ENCODE assay signal across 22 cellular contexts in genomic region chr1:203354246-203354645, GRCh38. TPM values are rescaled to one million over a fixed set of nuclear protein-coding genes. Genes with fewer than 3 reads are reported as not detected.
DNase-seq lines count a peak whose midpoint lies in the region; ATAC-seq and TF ChIP-seq lines count a peak whose summit lies in the region.
"Had no signal": no experiment of that assay in that cellular context is flagged by ENCODE, and none has a peak within 500 bp of the region (broad histone marks: within the 10 kb centered on the region; RNA-seq: fewer than 3 reads in every experiment).

No MANE protein-coding gene starts in this region.

- in situ Hi-C loops in astrocyte of the spinal cord (cut with HindIII; ENCODE audit: low sequenced_read_pairs) = no loop called here

- no peaks in the 10 kb centered on the region for H3K27me3 ChIP-seq in right cardiac atrium (ENCODE audit: control insufficient read depth, insufficient read depth)
- H3K27me3 ChIP-seq: tibial nerve had no signal

- no peaks in the 10 kb centered on the region for H3K9me3 ChIP-seq in right cardiac atrium (ENCODE audit: control insufficient read depth, low read length)
- H3K9me3 ChIP-seq: tibial nerve had no signal

- WGBS in right cardiac atrium = 60% methylated on average over 2 of the region's 2 CpGs

- no peak for DNase-seq in right cardiac atrium
- DNase-seq in cardiac septum (ENCODE audit: low spot score) = no peak
- DNase-seq in astrocyte of the spinal cord (ENCODE audit: low read depth, low spot score) = peak; percentile 31
- peak; percentile 21 to 51 for DNase-seq in foreskin fibroblast
- no peak for DNase-seq in activated CD4-positive, alpha-beta T cell treated with anti-CD3 and anti-CD28 coated beads for 1 hour
- DNase-seq in hippocampal formation (lab: John Stamatoyannopoulos, UW) = no peak
- DNase-seq: 8988T; activated CD4-positive, alpha-beta memory T cell treated with anti-CD3 and anti-CD28 coated beads, Interleukin-2, amount 10 ng/mL, durations not matched to agents 7 days and 5 days; activated T-cell treated with anti-CD3 and anti-CD28 coated beads, Interleukin-2, amount 50 U/mL, for 48 hours; caudate nucleus; CD4-positive, alpha-beta memory T cell; DMS79; mesendoderm; NCI-H187 treated with DMSO at 0.1 percent for 48 hours; NCI-H446; posterior cingulate gyrus; small intestine; T-cell had no signal

- peak overlapping the region; percentile 38 for H3K27ac ChIP-seq in right cardiac atrium (ENCODE audit: low read length)
- H3K27ac ChIP-seq: VCaP had no signal

- no peak overlapping the region for H3K4me3 ChIP-seq in right cardiac atrium (ENCODE audit: low read length)
- H3K4me3 ChIP-seq in astrocyte of the spinal cord (ENCODE audit: low read depth, low read length) = no peak overlapping the region
- H3K4me3 ChIP-seq in foreskin fibroblast (ENCODE audit: low read depth in 1 of 2, low read length in 2 of 2) = no peak overlapping the region
- H3K4me3 ChIP-seq: tibial nerve had no signal

- intact Hi-C loops in right cardiac atrium (cut with DNase I) (loop anchor here in 1 of 4 donors (5.0 kb wide), 1 partner anchor 123 kb away; the partner anchor contains the start of gene PRELP), cardiac septum (cut with DNase I) (no loop called here)

- peaks cover 9% of the 10 kb centered on the region for H3K4me1 ChIP-seq in right cardiac atrium (ENCODE audit: control insufficient read depth, insufficient read depth, low read length)

- ATAC-seq in right cardiac atrium (no peak), GM21528 (IDR thresholded peaks at IDR 0.05; ENCODE audit: low FRiP score, unreplicated experiment) (no peak), HG02981 (IDR thresholded peaks at IDR 0.05; ENCODE audit: unreplicated experiment) (no peak)
- ATAC-seq: T-cell had no signal

- TF ChIP-seq CTCF in astrocyte of the spinal cord (IDR thresholded peaks at IDR 0.05; ENCODE audit: low read depth, low read length) (no peak), foreskin fibroblast (IDR thresholded peaks at IDR 0.05; ENCODE audit: low read depth, low read length) (no peak)

RNA-seq across cellular contexts. Expression of gene FMOD, which starts 3.3 kb away (rescaled TPM):
- total RNA-seq in right cardiac atrium (10 to 100 TPM; 54.8 to 91.6 (median 63.5) TPM), cardiac septum (66.0 TPM)
- polyA plus RNA-seq in right cardiac atrium = 35.9 TPM
- total RNA-seq: CD4-positive, alpha-beta memory T cell had no signal
- polyA plus RNA-seq: CD4-positive, alpha-beta memory T cell had no signal

RNA-seq across cellular contexts. Expression of gene BTG2, which starts 48.9 kb away (rescaled TPM):
- 100 to 1,000 TPM in 2 of 4 donors, 10 to 100 TPM in 2; 68.1 to 361 (median 105) TPM for total RNA-seq in right cardiac atrium
- polyA plus RNA-seq in right cardiac atrium = 333 TPM
- 54.2 TPM for total RNA-seq in cardiac septum

Comparison
In these comparisons a context has a peak if more than half of its experiments do, and no peak if none do; other contexts are left out.
1. DNase-seq: peak in astrocyte of the spinal cord (single experiment) and foreskin fibroblast (2 of 2); none in right cardiac atrium (0 of 3), cardiac septum (single experiment), activated CD4-positive, alpha-beta T cell treated with anti-CD3 and anti-CD28 coated beads for 1 hour (single experiment) and hippocampal formation (0 of 2).